ENCODE assay signal across 27 cellular contexts in genomic region chr2:239646184-239646583, GRCh38.
"Had no signal": no experiment of that assay in that cellular context is flagged by ENCODE, and none has a peak within 500 bp of the region (broad histone marks: within the 10 kb centered on the region; RNA-seq: fewer than 3 reads in every experiment).

No MANE protein-coding gene starts in this region.

- H3K36me3 Mint-ChIP-seq: natural killer cell, type B pancreatic cell had no signal

- H3K4me1 ChIP-seq: heart left ventricle, left ventricle myocardium inferior, prostate gland, stomach, testis, tibial artery, uterus had no signal

- H3K4me1 Mint-ChIP-seq: stimulated activated naive B cell treated with anti-CD40 and anti-IgM and Interleukin-4, amounts not matched to agents 10 μg/mL and 1 μg/mL and 100 μg/mL, for 72 hours had no signal

- ATAC-seq: heart left ventricle; left colon; right cardiac atrium; sciatic nerve; stimulated activated naive B cell treated with anti-CD40 and anti-IgM and Interleukin-4, amounts not matched to agents 10 μg/mL and 1 μg/mL and 100 μg/mL, for 72 hours; stimulated activated naive CD8-positive, alpha-beta T cell treated with anti-CD3 and anti-CD28 coated beads, Interleukin-15, Interleukin-2, amounts not matched to agents 100 U/mL and 50 U/mL, for 24 hours had no signal

- H3K4me3 Mint-ChIP-seq: stimulated activated naive B cell treated with anti-CD40 and anti-IgM and Interleukin-4, amounts not matched to agents 10 μg/mL and 1 μg/mL and 100 μg/mL, for 72 hours; type B pancreatic cell had no signal

- H3K9me3 ChIP-seq: neutrophil, prostate gland, testis had no signal

- DNase-seq: heart left ventricle; hypothalamus; immature natural killer cell; kidney; left colon; left ventricle myocardium inferior; mesendoderm; natural killer cell; occipital lobe; retina; right cardiac atrium; stimulated activated CD4-positive, alpha-beta T cell treated with anti-CD3 and anti-CD28 coated beads, Interleukin-12 subunit alpha, Interleukin-12 subunit beta, amount 100 ng/mL, for 4 hours; stimulated activated CD4-positive, alpha-beta T cell treated with anti-CD3 and anti-CD28 coated beads, Interleukin-15, amount 100 ng/mL, for 24 hours; stimulated activated CD4-positive, alpha-beta T cell treated with anti-CD3 and anti-CD28 coated beads, Interleukin-2, amount 100 ng/mL, for 24 hours; stimulated activated CD4-positive, alpha-beta T cell treated with anti-CD3 and anti-CD28 coated beads, Interleukin-4, amount 100 ng/mL, for 1 hour; stimulated activated naive B cell treated with anti-CD40 and anti-IgM and Interleukin-4, amounts not matched to agents 10 μg/mL and 1 μg/mL and 100 μg/mL, for 72 hours; stimulated activated naive CD8-positive, alpha-beta T cell treated with anti-CD3 and anti-CD28 coated beads, Interleukin-15, Interleukin-2, amounts not matched to agents 100 U/mL and 50 U/mL, for 24 hours; stomach; testis; tibial artery; uterus had no signal

- H3K27ac Mint-ChIP-seq: stimulated activated naive B cell treated with anti-CD40 and anti-IgM and Interleukin-4, amounts not matched to agents 10 μg/mL and 1 μg/mL and 100 μg/mL, for 72 hours; type B pancreatic cell had no signal

- H3K4me3 ChIP-seq: heart left ventricle, left ventricle myocardium inferior, lung, prostate gland, skin epidermis, stomach, testis, tibial artery, uterus had no signal

- H3K27me3 ChIP-seq: testis, uterus had no signal

- H3K27ac ChIP-seq: heart left ventricle, left ventricle myocardium inferior, neutrophil, prostate gland, skin epidermis, stomach, testis, tibial artery, uterus had no signal

- H3K9me3 Mint-ChIP-seq: immature natural killer cell, natural killer cell had no signal

- H3K36me3 ChIP-seq: heart left ventricle, left ventricle myocardium inferior, neutrophil, prostate gland, stomach, tibial artery, uterus had no signal
